ENCODE assay signal across 8 cellular contexts in the genomic region with DNA sequence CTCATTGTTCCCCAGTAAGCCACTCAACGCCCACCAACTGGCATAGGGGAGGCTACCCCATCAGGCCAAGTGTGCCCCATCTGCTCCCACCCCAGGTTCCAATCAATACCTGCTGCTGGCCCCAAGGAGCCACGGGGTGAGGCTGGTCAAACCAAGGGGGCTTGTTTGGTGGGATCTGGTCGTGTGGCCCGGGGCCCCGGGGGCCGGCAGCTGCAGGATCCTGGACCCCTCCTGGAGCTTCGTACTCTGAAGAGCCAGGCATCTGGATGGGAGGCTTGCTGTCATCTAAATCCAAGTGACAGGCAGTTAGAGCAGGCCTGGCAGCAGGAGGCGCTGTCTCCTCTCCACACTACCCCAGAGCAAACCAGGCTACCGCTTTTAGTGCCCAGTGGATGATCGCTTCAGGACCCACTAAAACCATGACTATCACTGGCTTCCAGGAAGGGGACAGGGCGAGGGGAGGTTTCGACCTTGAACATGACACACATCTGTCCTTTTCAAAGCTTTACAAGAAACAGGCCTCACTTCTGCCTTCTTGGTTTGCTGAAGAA. TPM values are rescaled to one million over a fixed set of nuclear protein-coding genes. Genes with fewer than 3 reads are reported as not detected.
A peak's percentile ranks its signal among the peaks of the same experiment; 100 is the strongest.
DNase-seq lines count a peak whose midpoint lies in the region; ATAC-seq and TF ChIP-seq lines count a peak whose summit lies in the region.

No MANE protein-coding gene starts in this region.

- peaks cover 97% of the 10 kb centered on the region for H3K36me3 ChIP-seq in DND-41 (ENCODE audit: insufficient read depth, low read length)
- H3K36me3 ChIP-seq in mesenchymal stem cell (ENCODE audit: control insufficient read depth in 1 of 2, insufficient read depth in 2 of 2, low read depth in 1 of 2, low read length in 2 of 2) = peaks cover 94 to 99% of the 10 kb centered on the region in 2 experiments

- no peak overlapping the region for H2BK120ac ChIP-seq in mesenchymal stem cell (ENCODE audit: low read depth, low read length)

- WGBS in mesenchymal stem cell = 94% methylated on average over 12 of the region's 12 CpGs

- H2AFZ ChIP-seq in DND-41 (ENCODE audit: low read depth, low read length) (no peak overlapping the region), mesenchymal stem cell (ENCODE audit: low read depth, low read length) (no peak overlapping the region)

- H3K79me2 ChIP-seq in DND-41 (ENCODE audit: insufficient read depth, low read length) = peaks cover 21% of the 10 kb centered on the region

- no peak overlapping the region for H3K4me3 Mint-ChIP-seq in activated naive CD8-positive, alpha-beta T cell treated with anti-CD3 and anti-CD28 coated beads, Interleukin-2, amount 50 U/mL, for 24 hours

- H3K27me3 Mint-ChIP-seq in activated naive CD8-positive, alpha-beta T cell treated with anti-CD3 and anti-CD28 coated beads, Interleukin-2, amount 50 U/mL, for 24 hours = no peaks in the 10 kb centered on the region

- no peak overlapping the region for H3K14ac ChIP-seq in mesenchymal stem cell (ENCODE audit: low read length in 2 of 2)

- H3K4me3 ChIP-seq in DND-41 (ENCODE audit: low read depth in 1 of 2, low read length in 2 of 2) = no peak overlapping the region
- H3K4me3 ChIP-seq in mesenchymal stem cell (ENCODE audit: insufficient read depth in 1 of 2, low read depth in 1 of 2, low read length in 2 of 2) = no peak overlapping the region

- no peak overlapping the region for H2BK5ac ChIP-seq in mesenchymal stem cell (ENCODE audit: low read depth, low read length, poor library complexity, severe bottlenecking)

- no peak overlapping the region for H2BK15ac ChIP-seq in mesenchymal stem cell (ENCODE audit: low read depth, poor library complexity, severe bottlenecking)

- peak; percentile 69 for TF ChIP-seq CTCF in DND-41 (IDR thresholded peaks at IDR 0.05; ENCODE audit: borderline replicate concordance, extremely low read depth, low read length, poor library complexity, severe bottlenecking)

- peaks cover 39% of the 10 kb centered on the region for H3K36me3 Mint-ChIP-seq in activated naive CD8-positive, alpha-beta T cell treated with anti-CD3 and anti-CD28 coated beads, Interleukin-2, amount 50 U/mL, for 24 hours (ENCODE audit: low read depth)

- H4K20me1 ChIP-seq in DND-41 (ENCODE audit: insufficient read depth, low read length) = peaks cover 70% of the 10 kb centered on the region

- H3K9me3 Mint-ChIP-seq in activated naive CD8-positive, alpha-beta T cell treated with anti-CD3 and anti-CD28 coated beads, Interleukin-2, amount 50 U/mL, for 24 hours = no peaks in the 10 kb centered on the region

- H3K9me3 ChIP-seq in DND-41 (ENCODE audit: insufficient read depth, low read length, severe bottlenecking) (no peaks in the 10 kb centered on the region), mesenchymal stem cell (ENCODE audit: control insufficient read depth, low read length) (no peaks in the 10 kb centered on the region)

- no peak overlapping the region for H3K23ac ChIP-seq in mesenchymal stem cell (ENCODE audit: low read length in 2 of 2)

- H3K27ac ChIP-seq in DND-41 (ENCODE audit: low read length) (no peak overlapping the region), mesenchymal stem cell (ENCODE audit: low read length, poor library complexity, severe bottlenecking) (no peak overlapping the region)

- H3K4me1 Mint-ChIP-seq in activated naive CD8-positive, alpha-beta T cell treated with anti-CD3 and anti-CD28 coated beads, Interleukin-2, amount 50 U/mL, for 24 hours = no peaks in the 10 kb centered on the region

- no peak overlapping the region for H4K8ac ChIP-seq in mesenchymal stem cell (ENCODE audit: low read length)

- peaks cover 59% of the 10 kb centered on the region for H3K79me1 ChIP-seq in mesenchymal stem cell (replicated peaks; ENCODE audit: low read length, poor library complexity, severe bottlenecking)

- peak; percentile 43 for DNase-seq in DND-41
- peak; percentile 36 for DNase-seq in OCI-M1 (lab: John Stamatoyannopoulos, UW)
- peak; percentile 34 for DNase-seq in activated naive CD8-positive, alpha-beta T cell treated with anti-CD3 and anti-CD28 coated beads, Interleukin-2, amount 50 U/mL, for 24 hours
- peak; percentile 18 for DNase-seq in mesenchymal stem cell
- DNase-seq in NCI-H1105 (lab: John Stamatoyannopoulos, UW) = no peak
- DNase-seq in HCEC 1CT = no peak
- DNase-seq in mucosa of gallbladder (ENCODE audit: low spot score) = no peak

- H3K18ac ChIP-seq in mesenchymal stem cell (ENCODE audit: low read depth in 1 of 2, low read length in 2 of 2) = no peak overlapping the region

- H3K9ac ChIP-seq in DND-41 (ENCODE audit: low read depth, low read length) (no peak overlapping the region), mesenchymal stem cell (ENCODE audit: low read length) (no peak overlapping the region)

- no peak overlapping the region for H3K27ac Mint-ChIP-seq in activated naive CD8-positive, alpha-beta T cell treated with anti-CD3 and anti-CD28 coated beads, Interleukin-2, amount 50 U/mL, for 24 hours

- no peak overlapping the region for H3K4ac ChIP-seq in mesenchymal stem cell (ENCODE audit: low read depth in 1 of 2, low read length in 2 of 2)

- H3K4me1 ChIP-seq in DND-41 (ENCODE audit: insufficient read depth, low read length) (no peaks in the 10 kb centered on the region), mesenchymal stem cell (ENCODE audit: control insufficient read depth, insufficient read depth, low read depth, low read length) (peaks cover 2% of the 10 kb centered on the region)

- ATAC-seq in DND-41 (ENCODE audit: insufficient read depth, low read depth) (peak; percentile 61), HG03378 (IDR thresholded peaks at IDR 0.05; ENCODE audit: unreplicated experiment) (no peak)
- ATAC-seq in activated naive CD8-positive, alpha-beta T cell treated with anti-CD3 and anti-CD28 coated beads, Interleukin-2, amount 50 U/mL, for 24 hours = no peak

- no peak overlapping the region for H4K91ac ChIP-seq in mesenchymal stem cell (ENCODE audit: low read length)

- no peak overlapping the region for H2BK12ac ChIP-seq in mesenchymal stem cell (ENCODE audit: low read length in 2 of 2)

- no peak overlapping the region for H3K4me2 ChIP-seq in DND-41 (ENCODE audit: insufficient read depth, low read length)
- H3K4me2 ChIP-seq in mesenchymal stem cell (ENCODE audit: low read length, poor library complexity, severe bottlenecking) = no peak overlapping the region

- H3K27me3 ChIP-seq in DND-41 (ENCODE audit: insufficient read depth, low read length, poor library complexity) = no peaks in the 10 kb centered on the region
- no peaks in the 10 kb centered on the region for H3K27me3 ChIP-seq in mesenchymal stem cell (ENCODE audit: control insufficient read depth in 1 of 2, insufficient read depth in 1 of 2, low read length in 2 of 2)

- H2AK5ac ChIP-seq in mesenchymal stem cell (ENCODE audit: low read length, severe bottlenecking) = no peak overlapping the region

RNA-seq across cellular contexts. Expression of a gene that starts 14.2 kb away (rescaled TPM):
- polyA plus RNA-seq in mesenchymal stem cell (2013, experiment 1 of 2) = 21.5 TPM
- 20.3 TPM for polyA plus RNA-seq in mesenchymal stem cell (2013, experiment 2 of 2)
- total RNA-seq in mucosa of gallbladder = 47.3 TPM

RNA-seq across cellular contexts. Expression of a gene that starts 31.9 kb away (rescaled TPM):
- polyA plus RNA-seq in mesenchymal stem cell (2013, experiment 1 of 2) = 3.3 TPM
- polyA plus RNA-seq in mesenchymal stem cell (2013, experiment 2 of 2) = 3.0 TPM
- 11.2 TPM for total RNA-seq in mucosa of gallbladder

RNA-seq across cellular contexts. Expression of a gene that starts 32.1 kb away (rescaled TPM):
- 0.08 TPM for polyA plus RNA-seq in mesenchymal stem cell (2013, experiment 1 of 2)
- 0.04 TPM for polyA plus RNA-seq in mesenchymal stem cell (2013, experiment 2 of 2)
- total RNA-seq in mucosa of gallbladder = not detected

RNA-seq across cellular contexts. Expression of a gene that starts 44.2 kb away (rescaled TPM):
- polyA plus RNA-seq in mesenchymal stem cell (2013, experiment 1 of 2) = 65.2 TPM
- 65.7 TPM for polyA plus RNA-seq in mesenchymal stem cell (2013, experiment 2 of 2)
- total RNA-seq in mucosa of gallbladder = 43.0 TPM

RNA-seq across cellular contexts. Expression of a gene that starts 56.3 kb away (rescaled TPM):
- 23.1 TPM for polyA plus RNA-seq in mesenchymal stem cell (2013, experiment 1 of 2)
- 24.0 TPM for polyA plus RNA-seq in mesenchymal stem cell (2013, experiment 2 of 2)
- total RNA-seq in mucosa of gallbladder = 46.1 TPM

Comparison
In these comparisons a context has a peak if more than half of its experiments do, and no peak if none do; other contexts are left out.
1. DNase-seq: peak in DND-41 (single experiment), OCI-M1 (single experiment), activated naive CD8-positive, alpha-beta T cell treated with anti-CD3 and anti-CD28 coated beads, Interleukin-2, amount 50 U/mL, for 24 hours (single experiment) and mesenchymal stem cell (single experiment); none in NCI-H1105 (single experiment), HCEC 1CT (single experiment) and mucosa of gallbladder (single experiment).